ENCODE assay signal across 10 cellular contexts in the genomic region with DNA sequence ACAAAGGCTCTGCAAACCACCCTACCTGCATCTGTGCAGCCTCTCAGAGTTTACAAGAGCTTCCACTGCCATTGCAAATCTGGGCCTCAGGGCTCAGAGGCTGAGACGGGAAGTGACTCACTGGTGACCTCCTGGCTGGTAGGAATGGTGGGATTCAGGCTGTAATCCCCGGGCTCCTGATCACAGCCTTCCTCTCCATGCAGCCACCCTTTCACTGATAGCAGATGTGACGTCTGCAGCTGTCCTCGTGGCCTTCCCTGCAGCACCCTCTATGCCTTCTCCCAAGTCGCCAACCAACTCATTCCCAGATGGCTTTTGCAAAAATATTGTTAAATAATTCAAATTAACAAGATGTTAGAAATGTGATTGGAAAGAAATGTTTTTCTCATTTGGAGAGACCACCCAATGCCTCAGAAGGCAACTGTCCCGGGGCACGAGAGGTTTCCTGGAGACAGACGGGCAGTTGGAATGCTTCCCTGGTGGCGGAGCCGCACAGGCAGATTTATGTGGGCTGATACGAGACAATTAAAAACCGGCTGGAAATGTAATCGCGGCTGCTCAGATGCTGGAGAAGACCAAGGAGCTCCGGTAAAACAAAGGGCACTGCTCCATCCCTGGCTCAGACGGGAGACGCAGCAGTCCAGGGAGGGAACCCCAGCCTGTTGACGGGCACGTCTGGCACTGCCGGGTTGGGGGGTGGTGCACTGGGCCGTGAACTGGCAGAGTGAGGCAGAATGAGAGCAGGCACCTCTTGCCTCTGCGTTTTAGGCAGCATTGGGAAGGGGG. TPM values are rescaled to one million over a fixed set of nuclear protein-coding genes. Genes with fewer than 3 reads are reported as not detected.
DNase-seq lines count a peak whose midpoint lies in the region; ATAC-seq, FAIRE-seq and TF ChIP-seq lines count a peak whose summit lies in the region.
"Had no signal": no experiment of that assay in that cellular context is flagged by ENCODE, and none has a peak within 500 bp of the region (broad histone marks: within the 10 kb centered on the region; RNA-seq: fewer than 3 reads in every experiment).

No MANE protein-coding gene starts in this region.

- intact Hi-C loops in Right ventricle myocardium inferior (cut with DNase I) = loop anchor here (1.0 kb wide), 1 partner anchor 16 kb away; no protein-coding TSS in a partner anchor
- intact Hi-C loops in cardiac septum (cut with DNase I) = loop anchor here (5.0 kb wide), 1 partner anchor 124 kb away; no protein-coding TSS in a partner anchor
- intact Hi-C loops in kidney (cut with DNase I) = no loop called here
- intact Hi-C loops in uterus (cut with DNase I; ENCODE audit: low total_unique reads) = no loop called here

- no peak for TF ChIP-seq POLR2A in uterus (IDR thresholded peaks at IDR 0.05)

- peak overlapping the region in 1 of 2 donors; percentile 4 for H3K9ac ChIP-seq in kidney (ENCODE audit: low read length in 2 of 2)
- H3K9ac ChIP-seq: BLaER1 had no signal

- FAIRE-seq in kidney (lab: Jason Lieb, UNC) = no peak

- peak; percentile 60 for DNase-seq in Right ventricle myocardium inferior (ENCODE audit: missing footprints)
- DNase-seq in cardiac septum (ENCODE audit: low spot score) = no peak
- DNase-seq in cardiac fibroblast (ENCODE audit: low read depth in 2 of 2) = peak; percentile 75 to 78
- no peak for DNase-seq in kidney
- DNase-seq in uterus = peak in 1 of 2 donors; percentile 40
- no peak for DNase-seq in NCI-H2107 (lab: John Stamatoyannopoulos, UW)
- DNase-seq in effector CD4-positive, alpha-beta T cell = no peak
- DNase-seq: OCI-M1 had no signal

- H3K4me1 ChIP-seq in kidney (ENCODE audit: control insufficient read depth in 1 of 2, insufficient read depth in 1 of 2, low read depth in 1 of 2, low read length in 2 of 2) = peaks cover 21 to 30% of the 10 kb centered on the region in 2 donors
- H3K4me1 ChIP-seq in uterus = peaks cover 9 to 14% of the 10 kb centered on the region in 2 donors
- H3K4me1 ChIP-seq: BLaER1 had no signal

- no peak for TF ChIP-seq CTCF in cardiac fibroblast (IDR thresholded peaks at IDR 0.05; ENCODE audit: low read depth, low read length)
- no peak for TF ChIP-seq CTCF in kidney (IDR thresholded peaks at IDR 0.05; ENCODE audit: borderline replicate concordance, extremely low read depth, insufficient read depth)
- no peak for TF ChIP-seq CTCF in uterus (IDR thresholded peaks at IDR 0.05)

- H3K36me3 ChIP-seq in kidney (ENCODE audit: control insufficient read depth in 1 of 2, insufficient read depth in 2 of 2, low read length in 2 of 2) (peaks cover 0 to 8% of the 10 kb centered on the region in 2 donors), uterus (no peaks in the 10 kb centered on the region)
- H3K36me3 ChIP-seq: BLaER1 had no signal

- H3K9me3 ChIP-seq in kidney (ENCODE audit: control insufficient read depth in 1 of 2, low read length in 2 of 2) (no peaks in the 10 kb centered on the region), uterus (no peaks in the 10 kb centered on the region)
- H3K9me3 ChIP-seq: BLaER1 had no signal

- peak overlapping the region; percentile 8 to 52 for H3K27ac ChIP-seq in kidney (ENCODE audit: low read depth in 2 of 2, low read length in 2 of 2)
- H3K27ac ChIP-seq in uterus = peak overlapping the region; percentile 26 to 60
- H3K27ac ChIP-seq: BLaER1 had no signal

- H3K27me3 ChIP-seq in uterus = no peaks in the 10 kb centered on the region
- H3K27me3 ChIP-seq: BLaER1 had no signal

- ATAC-seq in Right ventricle myocardium inferior = peak; percentile 47
- ATAC-seq in HG02678 (IDR thresholded peaks at IDR 0.05; ENCODE audit: unreplicated experiment) = no peak

- no peak overlapping the region for H3K4me3 ChIP-seq in cardiac fibroblast (replicated peaks in 1 of 2; ENCODE audit: low read depth in 2 of 2, low read length in 2 of 2)
- H3K4me3 ChIP-seq in kidney (ENCODE audit: low read length in 2 of 2) = no peak overlapping the region
- H3K4me3 ChIP-seq in uterus = no peak overlapping the region
- H3K4me3 ChIP-seq: BLaER1 had no signal

RNA-seq across cellular contexts. Expression of a gene that starts 34.4 kb away (rescaled TPM):
- total RNA-seq in Right ventricle myocardium inferior (22.0 TPM), cardiac septum (29.0 TPM), kidney (25.5 TPM), uterus (10 to 100 TPM; 14.7 to 66.1 (median 44.4) TPM)
- 10.7 TPM for polyA plus RNA-seq in kidney (ENCODE audit: insufficient read depth, low read depth, low replicate concordance)

Comparison
In these comparisons a context has a peak if more than half of its experiments do, and no peak if none do; other contexts are left out.
1. DNase-seq: peak in Right ventricle myocardium inferior (single experiment) and cardiac fibroblast (2 of 2); none in cardiac septum (single experiment), kidney (single experiment), NCI-H2107 (single experiment) and effector CD4-positive, alpha-beta T cell (single experiment).
2. intact Hi-C loops: an anchor here in Right ventricle myocardium inferior (1.0 kb wide) and cardiac septum (5.0 kb wide); none called in kidney and uterus.